In genomic region chr22:40404251-40405177, GRCh38 we compare ENCODE assay signal across 1 cellular context.
TF ChIP-seq lines count a peak whose summit lies in the region.

No MANE protein-coding gene starts in this region.

TF ChIP-seq in H1, 55 proteins besides CTCF, POLR2A, EP300 and RAD21:
- TF ChIP-seq HDAC6 (IDR thresholded peaks at IDR 0.05; ENCODE audit: low read depth, low read length) (no peak), GABPA (IDR thresholded peaks at IDR 0.05; ENCODE audit: borderline replicate concordance, insufficient read depth, low read length) (no peak), CBX5 (IDR thresholded peaks at IDR 0.05; ENCODE audit: low read depth, low read length) (no peak), JUND (IDR thresholded peaks at IDR 0.05; ENCODE audit: low read length) (no peak), SP1 (IDR thresholded peaks at IDR 0.05; ENCODE audit: low read depth, low read length) (no peak), TBP (IDR thresholded peaks at IDR 0.05; ENCODE audit: low read depth, low read length) (no peak), CBX8 (IDR thresholded peaks at IDR 0.05; ENCODE audit: borderline replicate concordance, low read depth, low read length) (no peak), RFX5 (IDR thresholded peaks at IDR 0.05; ENCODE audit: borderline replicate concordance, low read depth, low read length) (no peak), ATF3 (IDR thresholded peaks at IDR 0.05; ENCODE audit: insufficient read depth, low read depth, low read length) (no peak), POU5F1 (IDR thresholded peaks at IDR 0.05; ENCODE audit: low read depth, low read length) (no peak), CHD7 (IDR thresholded peaks at IDR 0.05; ENCODE audit: insufficient replicate concordance, low read length) (no peak), CREB1 (IDR thresholded peaks at IDR 0.05) (no peak), TCF12 (IDR thresholded peaks at IDR 0.05; ENCODE audit: low read depth, low read length) (no peak), BACH1 (IDR thresholded peaks at IDR 0.05; ENCODE audit: low read length) (no peak), TAF1 (IDR thresholded peaks at IDR 0.05; ENCODE audit: low read depth, low read length) (no peak)
